ENCODE assay signal across 13 cellular contexts in the genomic region with DNA sequence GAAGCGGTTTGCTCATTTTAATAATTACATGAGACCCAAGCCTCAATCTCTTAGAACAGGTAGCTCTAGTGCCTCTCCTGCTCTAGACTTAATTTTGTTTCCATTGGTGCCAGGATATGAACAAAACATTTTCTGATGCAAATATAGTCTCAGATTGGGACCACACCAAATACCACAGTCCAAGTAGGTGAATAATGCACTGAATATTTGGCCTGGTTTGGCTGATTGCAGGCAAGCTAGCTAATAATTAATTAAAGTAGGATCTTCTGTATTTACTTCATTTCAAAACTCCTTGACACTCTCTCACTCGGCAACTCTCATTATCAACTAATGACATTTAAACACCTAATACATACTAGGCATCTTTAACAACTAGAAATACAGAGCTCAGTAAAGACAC.
"Had no signal": no experiment of that assay in that cellular context is flagged by ENCODE, and none has a peak within 500 bp of the region (broad histone marks: within the 10 kb centered on the region; RNA-seq: fewer than 3 reads in every experiment).

No MANE protein-coding gene starts in this region.

- H3K9me3 ChIP-seq: stomach, uterus had no signal

- H3K36me3 ChIP-seq: stomach, uterus had no signal

- H3K27me3 Mint-ChIP-seq: activated B cell treated with CpG ODN at 0.5 μM for 24 hours; activated CD4-positive, alpha-beta T cell treated with anti-CD3 and anti-CD28 coated beads, Interleukin-2, amount 10 ng/mL, durations not matched to agents 24 days and 14 days had no signal

- H3K4me1 Mint-ChIP-seq: activated B cell treated with CpG ODN at 0.5 μM for 24 hours had no signal

- H3K9me3 Mint-ChIP-seq: activated B cell treated with CpG ODN at 0.5 μM for 24 hours; T-helper 1 cell treated with Interleukin-12 subunit alpha and Interleukin-12 subunit beta and Interleukin-4 antibody, amounts not matched to agents 30 μg/mL and 1 μg/mL, for 36 hours had no signal

- H3K4me3 Mint-ChIP-seq: activated B cell treated with CpG ODN at 0.5 μM for 24 hours; activated CD4-positive, alpha-beta T cell treated with anti-CD3 and anti-CD28 coated beads, Interleukin-2, amount 10 ng/mL, durations not matched to agents 24 days and 14 days; T-helper 1 cell treated with Interleukin-12 subunit alpha and Interleukin-12 subunit beta and Interleukin-4 antibody, amounts not matched to agents 30 μg/mL and 1 μg/mL, for 36 hours had no signal

- H3K27me3 ChIP-seq: stomach, uterus had no signal

- H3K27ac Mint-ChIP-seq: activated B cell treated with CpG ODN at 0.5 μM for 24 hours; activated CD4-positive, alpha-beta T cell treated with anti-CD3 and anti-CD28 coated beads, Interleukin-2, amount 10 ng/mL, durations not matched to agents 24 days and 14 days; T-helper 1 cell treated with Interleukin-12 subunit alpha and Interleukin-12 subunit beta and Interleukin-4 antibody, amounts not matched to agents 30 μg/mL and 1 μg/mL, for 36 hours had no signal

- H3K4me3 ChIP-seq: stomach, uterus had no signal

- DNase-seq: activated B cell treated with CpG ODN at 0.5 μM for 24 hours; activated CD4-positive, alpha-beta T cell treated with anti-CD3 and anti-CD28 coated beads, Interleukin-2, amount 10 ng/mL, durations not matched to agents 24 days and 14 days; activated CD8-positive, alpha-beta memory T cell treated with anti-CD3 and anti-CD28 coated beads for 24 hours; activated naive CD4-positive, alpha-beta T cell treated with Interleukin-2 at 50 U/mL for 16 hours; central memory CD4-positive, alpha-beta T cell; cortex of kidney; effector CD8-positive, alpha-beta T cell; mesendoderm; stimulated activated CD4-positive, alpha-beta T cell treated with anti-CD3 and anti-CD28 coated beads, Interleukin-15, amount 100 ng/mL, for 24 hours; stimulated activated CD4-positive, alpha-beta T cell treated with anti-CD3 and anti-CD28 coated beads, Interleukin-4, amount 100 ng/mL, for 4 hours; stomach; uterus had no signal
